ENCODE assay signal across 10 cellular contexts in the genomic region with DNA sequence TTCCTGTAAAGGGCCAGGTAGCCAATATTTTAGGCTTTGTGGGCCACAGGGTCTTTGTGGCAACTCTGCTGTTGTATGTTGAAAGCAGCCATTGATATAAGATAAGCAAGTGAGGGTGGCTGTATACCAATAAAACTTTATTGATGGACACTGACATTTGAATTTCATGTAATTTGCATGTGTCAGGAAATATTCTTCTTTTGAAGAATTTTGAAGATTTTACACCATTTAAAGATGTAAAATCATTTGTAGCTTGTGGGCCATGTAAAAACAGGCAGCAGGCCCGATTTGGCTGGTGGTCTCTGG. TPM values are rescaled to one million over a fixed set of nuclear protein-coding genes. Genes with fewer than 3 reads are reported as not detected.
"Had no signal": no experiment of that assay in that cellular context is flagged by ENCODE, and none has a peak within 500 bp of the region (broad histone marks: within the 10 kb centered on the region; RNA-seq: fewer than 3 reads in every experiment).

No MANE protein-coding gene starts in this region.

- H3K9me3 ChIP-seq: HAP-1 had no signal

- FAIRE-seq: HepG2 had no signal

- H2AFZ ChIP-seq: GM23248 had no signal

- H3K36me3 ChIP-seq: HAP-1 had no signal

- H3K4me3 ChIP-seq: GM23248, HAP-1 had no signal

- H3K9ac ChIP-seq: GM23248 had no signal

- ATAC-seq: HepG2 had no signal

- H3K27ac ChIP-seq: GM23248, HL-60 had no signal

- DNase-seq: GM23248, GOT3, H7, KG1 had no signal

RNA-seq across cellular contexts. Expression of gene SIGLEC9, which starts 14.1 kb away (rescaled TPM):
- total RNA-seq: GM23248, H4, H7, HepG2 had no signal
- polyA plus RNA-seq: GM23248, HepG2 had no signal

RNA-seq across cellular contexts. Expression of gene KLK14, which starts 27.9 kb away (rescaled TPM):
- total RNA-seq: GM23248, H4, H7, HepG2, HT1080 had no signal
- polyA plus RNA-seq: GM23248, HepG2, IgD-negative memory B cell had no signal

RNA-seq across cellular contexts. Expression of gene SIGLEC7, which starts 31.5 kb away (rescaled TPM):
- total RNA-seq: GM23248, H4, H7, HepG2, HT1080 had no signal
- polyA plus RNA-seq: GM23248, HepG2, IgD-negative memory B cell had no signal

RNA-seq across cellular contexts. Expression of gene KLK13, which starts 45.7 kb away (rescaled TPM):
- total RNA-seq: GM23248, H4, HepG2, HT1080 had no signal
- polyA plus RNA-seq: IgD-negative memory B cell had no signal
